ENCODE assay signal across 14 cellular contexts in genomic region chrX:118595501-118596042, GRCh38.
DNase-seq lines count a peak whose midpoint lies in the region; ATAC-seq and TF ChIP-seq lines count a peak whose summit lies in the region.
"Had no signal": no experiment of that assay in that cellular context is flagged by ENCODE, and none has a peak within 500 bp of the region (broad histone marks: within the 10 kb centered on the region; RNA-seq: fewer than 3 reads in every experiment).

No MANE protein-coding gene starts in this region.

- peaks cover 0 to 7% (median 2%) of the 10 kb centered on the region in 4 donors for H3K4me1 Mint-ChIP-seq in CD4-positive, alpha-beta memory T cell

- WGBS in spleen, 5 donors = 56 to 77% (median 64%) methylated on average over 7 of the region's 7 CpGs

- H3K27me3 Mint-ChIP-seq in CD4-positive, alpha-beta memory T cell = no peaks in the 10 kb centered on the region

- H3K9me3 ChIP-seq in CD4-positive, alpha-beta memory T cell (ENCODE audit: control insufficient read depth in 1 of 2, low read length in 2 of 2) = no peaks in the 10 kb centered on the region
- H3K9me3 ChIP-seq in left lung = no peaks in the 10 kb centered on the region
- H3K9me3 ChIP-seq in spleen = no peaks in the 10 kb centered on the region
- H3K9me3 ChIP-seq: gastrocnemius medialis, sigmoid colon, thyroid gland had no signal

- no peak overlapping the region for H3K4me3 Mint-ChIP-seq in CD4-positive, alpha-beta memory T cell

- CTCF ChIA-PET in CD4-positive, alpha-beta memory T cell (lab: Charles Lee; ENCODE audit: partially characterized antibody) = no interaction called here

- H3K9me3 Mint-ChIP-seq in CD4-positive, alpha-beta memory T cell = no peaks in the 10 kb centered on the region

- peak overlapping the region in 4 of 7 donors; percentile 2 to 79 (median 48) for H3K27ac Mint-ChIP-seq in CD4-positive, alpha-beta memory T cell

- intact Hi-C loops in CD4-positive, alpha-beta memory T cell (cut with micrococcal nuclease) = no loop called here
- intact Hi-C loops in left lung (cut with DNase I) = no loop called here
- intact Hi-C loops in spleen (cut with DNase I; ENCODE audit: low total_unique reads) = no loop called here

- no peak for DNase-seq in CD4-positive, alpha-beta memory T cell
- DNase-seq in DMS53 (lab: John Stamatoyannopoulos, UW) (peak; percentile 62), NCI-H524 (lab: John Stamatoyannopoulos, UW) (peak; percentile 94 to 98), left lung (no peak), spleen (no peak), GM19240 (ENCODE audit: insufficient read length, low spot score) (no peak)
- DNase-seq: COR-L47; effector CD8-positive, alpha-beta T cell; gastrocnemius medialis; islet precursor cell; sigmoid colon had no signal

- peaks cover 15 to 57% of the 10 kb centered on the region in 2 donors for H3K36me3 Mint-ChIP-seq in CD4-positive, alpha-beta memory T cell

- H3K27me3 ChIP-seq in CD4-positive, alpha-beta memory T cell (ENCODE audit: insufficient read depth, low read length) = no peaks in the 10 kb centered on the region
- H3K27me3 ChIP-seq in left lung (no peaks in the 10 kb centered on the region), spleen (replicated peaks in 1 of 7) (no peaks in the 10 kb centered on the region)
- H3K27me3 ChIP-seq: gastrocnemius medialis, sigmoid colon, thyroid gland had no signal

- no peak overlapping the region for H3K4me3 ChIP-seq in CD4-positive, alpha-beta memory T cell (ENCODE audit: low read length in 2 of 2)
- H3K4me3 ChIP-seq in left lung = no peak overlapping the region
- H3K4me3 ChIP-seq in spleen = no peak overlapping the region
- H3K4me3 ChIP-seq: gastrocnemius medialis, sigmoid colon, thyroid gland had no signal

- peaks cover 47% of the 10 kb centered on the region for H3K36me3 ChIP-seq in CD4-positive, alpha-beta memory T cell (ENCODE audit: insufficient read depth, low read length)
- H3K36me3 ChIP-seq in left lung (peaks cover 0 to 6% of the 10 kb centered on the region in 2 donors), spleen (peaks cover 0 to 73% (median 8%) of the 10 kb centered on the region in 6 donors)
- H3K36me3 ChIP-seq: gastrocnemius medialis, thyroid gland had no signal

- peak; percentile 45 for ATAC-seq in left lung
- no peak for ATAC-seq in GM19351 (IDR thresholded peaks at IDR 0.05; ENCODE audit: unreplicated experiment)
- ATAC-seq: gastrocnemius medialis had no signal

- H3K4me1 ChIP-seq in CD4-positive, alpha-beta memory T cell (ENCODE audit: insufficient read depth, low read length) = no peaks in the 10 kb centered on the region
- H3K4me1 ChIP-seq in left lung = peaks cover 0 to 7% of the 10 kb centered on the region in 2 donors
- peaks cover 0 to 7% (median 0%) of the 10 kb centered on the region in 6 donors for H3K4me1 ChIP-seq in spleen
- H3K4me1 ChIP-seq: gastrocnemius medialis, thyroid gland had no signal

- TF ChIP-seq CTCF in left lung (IDR thresholded peaks at IDR 0.05) (no peak), spleen (IDR thresholded peaks at IDR 0.05 in 8 of 11, conservative IDR thresholded peaks at IDR 0.05 in 3 of 11) (no peak)

- POLR2A ChIA-PET in CD4-positive, alpha-beta memory T cell (lab: Charles Lee; ENCODE audit: partially characterized antibody) = no interaction called here

- H3K27ac ChIP-seq in CD4-positive, alpha-beta memory T cell (ENCODE audit: low read depth, low read length) = no peak overlapping the region
- H3K27ac ChIP-seq in left lung (no peak overlapping the region), spleen (peak overlapping the region in 1 of 8 donors; percentile 41)
- H3K27ac ChIP-seq: gastrocnemius medialis, thyroid gland, VCaP had no signal

- TF ChIP-seq POLR2A in spleen (IDR thresholded peaks at IDR 0.05) = no peak

Comparison
In these comparisons a context has a peak if more than half of its experiments do, and no peak if none do; other contexts are left out.
1. DNase-seq: peak in DMS53 (single experiment) and NCI-H524 (2 of 2); none in CD4-positive, alpha-beta memory T cell (0 of 5), left lung (0 of 2), spleen (single experiment) and GM19240 (single experiment).